11 cellular contexts compared by ENCODE assay signal in genomic region chr16:60932600-60932999, GRCh38.
"Had no signal": no experiment of that assay in that cellular context is flagged by ENCODE, and none has a peak within 500 bp of the region (broad histone marks: within the 10 kb centered on the region; RNA-seq: fewer than 3 reads in every experiment).

No MANE protein-coding gene starts in this region.

- ATAC-seq: GM23338, HCT116 had no signal

- H3K9me3 ChIP-seq: HAP-1 had no signal

- H3K27ac ChIP-seq: GM23248 had no signal

- H2AFZ ChIP-seq: GM23248, GM23338 had no signal

- FAIRE-seq: H1, H54 had no signal

- H3K4me3 ChIP-seq: GM23248, GM23338, HAP-1 had no signal

- H3K9ac ChIP-seq: GM23248 had no signal

- H3K36me3 ChIP-seq: HAP-1 had no signal

- H3K4me1 ChIP-seq: HAP-1 had no signal

- DNase-seq: GM23248, GOT3, H7, H9, HCEC 1CT, HFFc6 had no signal

- H3K4me2 ChIP-seq: GM23338 had no signal
